ENCODE assay signal across 31 cellular contexts in genomic region chr19:37572203-37572602, GRCh38. TPM values are rescaled to one million over a fixed set of nuclear protein-coding genes. Genes with fewer than 3 reads are reported as not detected.
DNase-seq lines count a peak whose midpoint lies in the region; ATAC-seq and TF ChIP-seq lines count a peak whose summit lies in the region.
"Had no signal": no experiment of that assay in that cellular context is flagged by ENCODE, and none has a peak within 500 bp of the region (broad histone marks: within the 10 kb centered on the region; RNA-seq: fewer than 3 reads in every experiment).

No MANE protein-coding gene starts in this region.

- TF ChIP-seq RAD21 in IMR-90 (IDR thresholded peaks at IDR 0.05; ENCODE audit: low read length) = no peak

- no peak overlapping the region for H3K18ac ChIP-seq in IMR-90 (ENCODE audit: low read depth, low read length)

- H2BK15ac ChIP-seq in IMR-90 (ENCODE audit: low read depth, low read length) = no peak overlapping the region

- no peak for ATAC-seq in IMR-90 (ENCODE audit: low read depth)
- no peak for ATAC-seq in HG02571 (IDR thresholded peaks at IDR 0.05; ENCODE audit: unreplicated experiment)
- no peak for ATAC-seq in T-helper 17 cell
- ATAC-seq: left cardiac atrium; Panc1; stimulated activated effector memory CD8-positive, alpha-beta T cell treated with anti-CD3 and anti-CD28 coated beads, Interleukin-12 subunit alpha, Interleukin-12 subunit beta, amount 100 ng/mL, for 72 hours; WTC11 had no signal

- H3K4me3 ChIP-seq in IMR-90 (ENCODE audit: insufficient read depth, low read depth, low read length) = no peak overlapping the region
- no peak overlapping the region for H3K4me3 ChIP-seq in brain microvascular endothelial cell (ENCODE audit: low read depth, low read length)
- H3K4me3 ChIP-seq in fibroblast of villous mesenchyme (ENCODE audit: low read depth, low read length) = no peak overlapping the region
- H3K4me3 ChIP-seq: cardiac muscle cell, colonic mucosa had no signal

- DNase-seq in EH (ENCODE audit: low read depth) (peak; percentile 30), IMR-90 (peak; percentile 22), brain microvascular endothelial cell (peak; percentile 56), fibroblast of villous mesenchyme (ENCODE audit: low read depth) (peak; percentile 30), NCI-H1930 (lab: John Stamatoyannopoulos, UW) (no peak), T-helper 17 cell (no peak)
- DNase-seq in activated naive CD4-positive, alpha-beta T cell treated with Interleukin-2 at 50 U/mL for 16 hours = no peak
- DNase-seq: activated CD4-positive, alpha-beta T cell treated with anti-CD3 and anti-CD28 coated beads, Interleukin-2, amount 10 ng/mL, durations not matched to agents 24 days and 14 days; activated effector memory CD4-positive, alpha-beta T cell treated with Interleukin-2 at 50 U/mL for 16 hours; activated T-cell treated with anti-CD3 and anti-CD28 coated beads, Interleukin-2, amount 50 U/mL, for 1 hour; anterior cingulate cortex; CD4-positive, alpha-beta memory T cell; colonic mucosa; effector CD4-positive, alpha-beta T cell; H9; left cardiac atrium; NCI-H1417; NCI-H2081 treated with DMSO at 0.1 percent for 48 hours; NCI-H345; NCI-H748 treated with DMSO at 0.1 percent for 48 hours; SHP77 treated with DMSO at 0.1 percent for 48 hours; substantia nigra had no signal

- CTCF ChIA-PET in IMR-90 (lab: Yijun Ruan, JAX) = no interaction called here

- no TSS peak for BruUV-seq in IMR-90 (replicated peaks; lab: Mats Ljungman, UMichigan)

- H3K36me3 Mint-ChIP-seq in T-helper 17 cell (ENCODE audit: low read depth) = peaks cover 10% of the 10 kb centered on the region
- H3K36me3 Mint-ChIP-seq: stimulated activated effector memory CD8-positive, alpha-beta T cell treated with anti-CD3 and anti-CD28 coated beads, Interleukin-12 subunit alpha, Interleukin-12 subunit beta, amount 100 ng/mL, for 72 hours had no signal

- H2AK5ac ChIP-seq in IMR-90 (ENCODE audit: low read depth, low read length) = no peak overlapping the region

- no peak overlapping the region for H3K27ac Mint-ChIP-seq in T-helper 17 cell
- H3K27ac Mint-ChIP-seq: activated CD4-positive, alpha-beta T cell treated with anti-CD3 and anti-CD28 coated beads, Interleukin-2, amount 10 ng/mL, durations not matched to agents 24 days and 14 days; activated naive CD8-positive, alpha-beta T cell; B cell; CD4-positive, alpha-beta memory T cell; H9; nephron; stimulated activated effector memory CD8-positive, alpha-beta T cell treated with anti-CD3 and anti-CD28 coated beads, Interleukin-12 subunit alpha, Interleukin-12 subunit beta, amount 100 ng/mL, for 72 hours; WTC11 had no signal

- H3K4ac ChIP-seq in IMR-90 (ENCODE audit: low read depth, low read length) = no peak overlapping the region

- TF ChIP-seq POLR2A in IMR-90 (IDR thresholded peaks at IDR 0.05; ENCODE audit: low read depth, low read length) = no peak

- H2BK5ac ChIP-seq in IMR-90 (ENCODE audit: low read depth, low read length, poor library complexity, severe bottlenecking) = no peak overlapping the region

- POLR2A ChIA-PET in IMR-90 (lab: Charles Lee; ENCODE audit: unreplicated experiment) = no interaction called here

- no peak overlapping the region for H2BK120ac ChIP-seq in IMR-90 (ENCODE audit: low read depth, low read length)

- no peaks in the 10 kb centered on the region for H3K27me3 Mint-ChIP-seq in T-helper 17 cell
- H3K27me3 Mint-ChIP-seq: activated CD4-positive, alpha-beta T cell treated with anti-CD3 and anti-CD28 coated beads, Interleukin-2, amount 10 ng/mL, durations not matched to agents 24 days and 14 days; activated naive CD8-positive, alpha-beta T cell; B cell; CD4-positive, alpha-beta memory T cell had no signal

- no peak overlapping the region for H3K14ac ChIP-seq in IMR-90 (replicated peaks; ENCODE audit: low read depth, low read length)

- in situ Hi-C loops in IMR-90 (cut with MboI; ENCODE audit: low sequenced_read_pairs) = no loop called here
- in situ Hi-C loops in brain microvascular endothelial cell (cut with HindIII; ENCODE audit: low pct_ligation_motif_present, low sequenced_read_pairs) = no loop called here

- H3K36me3 ChIP-seq in IMR-90 (ENCODE audit: control insufficient read depth, insufficient read depth, low read length) = peaks cover 3% of the 10 kb centered on the region; the same call in 1 of the 2 replicates
- H3K36me3 ChIP-seq in brain microvascular endothelial cell (replicated peaks) = no peaks in the 10 kb centered on the region
- H3K36me3 ChIP-seq: colonic mucosa had no signal

- H3K56ac ChIP-seq in IMR-90 (ENCODE audit: extremely low read depth, insufficient read depth, low read length) = no peak overlapping the region

- no peaks in the 10 kb centered on the region for H3K9me1 ChIP-seq in IMR-90 (ENCODE audit: insufficient read depth, low read length)

- H3K79me1 ChIP-seq in IMR-90 (ENCODE audit: low read depth in 1 of 2, low read length in 2 of 2) = no peaks in the 10 kb centered on the region

- H4K91ac ChIP-seq in IMR-90 (ENCODE audit: insufficient read depth, low read depth, low read length) = no peak overlapping the region

- no peak overlapping the region for H3K4me3 Mint-ChIP-seq in T-helper 17 cell
- H3K4me3 Mint-ChIP-seq: activated CD4-positive, alpha-beta T cell treated with anti-CD3 and anti-CD28 coated beads, Interleukin-2, amount 10 ng/mL, durations not matched to agents 24 days and 14 days; activated naive CD8-positive, alpha-beta T cell; B cell; CD4-positive, alpha-beta memory T cell; H9; nephron; stimulated activated effector memory CD8-positive, alpha-beta T cell treated with anti-CD3 and anti-CD28 coated beads, Interleukin-12 subunit alpha, Interleukin-12 subunit beta, amount 100 ng/mL, for 72 hours; WTC11 had no signal

- intact Hi-C loops in IMR-90 (cut with micrococcal nuclease) = no loop called here

- H4K8ac ChIP-seq in IMR-90 (ENCODE audit: low read depth in 2 of 2, low read length in 2 of 2) = no peak overlapping the region

- H3K27ac ChIP-seq in IMR-90 (ENCODE audit: insufficient read depth, low read length) (no peak overlapping the region), brain microvascular endothelial cell (peak overlapping the region; percentile 82)
- H3K27ac ChIP-seq: cardiac muscle cell, colonic mucosa, epithelial cell of prostate had no signal

- H2AK9ac ChIP-seq in IMR-90 (replicated peaks; ENCODE audit: low read depth, low read length, poor library complexity) = no peak overlapping the region

- H3K4me1 ChIP-seq in IMR-90 (ENCODE audit: control insufficient read depth, insufficient read depth, low read length) = no peaks in the 10 kb centered on the region
- H3K4me1 ChIP-seq: colonic mucosa had no signal

- H3K4me1 Mint-ChIP-seq in T-helper 17 cell = no peaks in the 10 kb centered on the region
- H3K4me1 Mint-ChIP-seq: activated CD4-positive, alpha-beta T cell treated with anti-CD3 and anti-CD28 coated beads, Interleukin-2, amount 10 ng/mL, durations not matched to agents 24 days and 14 days; B cell; H9; nephron; stimulated activated effector memory CD8-positive, alpha-beta T cell treated with anti-CD3 and anti-CD28 coated beads, Interleukin-12 subunit alpha, Interleukin-12 subunit beta, amount 100 ng/mL, for 72 hours; WTC11 had no signal

- H3K27me3 ChIP-seq in IMR-90 (ENCODE audit: control insufficient read depth, insufficient read depth, low read length) = no peaks in the 10 kb centered on the region
- H3K27me3 ChIP-seq in brain microvascular endothelial cell (replicated peaks) = no peaks in the 10 kb centered on the region
- H3K27me3 ChIP-seq: cardiac muscle cell, colonic mucosa had no signal

- H3K9ac ChIP-seq in IMR-90 (ENCODE audit: low read depth, low read length) = no peak overlapping the region

- H3K4me2 ChIP-seq in IMR-90 (ENCODE audit: low read depth, low read length) = no peak overlapping the region

- dilution Hi-C loops in IMR-90 (cut with HindIII; ENCODE audit: low sequenced_read_pairs, unreplicated experiment) = no loop called here

- H4K20me1 ChIP-seq in IMR-90 (ENCODE audit: insufficient read depth, low read length) = no peaks in the 10 kb centered on the region

- H2BK20ac ChIP-seq in IMR-90 (ENCODE audit: low read depth, low read length) = no peak overlapping the region

- TF ChIP-seq CTCF in IMR-90 (conservative IDR thresholded peaks at IDR 0.05; ENCODE audit: low read depth, low read length) = no peak
- no peak for TF ChIP-seq CTCF in brain microvascular endothelial cell (IDR thresholded peaks at IDR 0.05; ENCODE audit: low read depth, low read length, missing control alignments)
- no peak for TF ChIP-seq CTCF in fibroblast of villous mesenchyme (IDR thresholded peaks at IDR 0.05; ENCODE audit: insufficient read depth, low read depth, low read length)

- H3K9me3 ChIP-seq in IMR-90 (ENCODE audit: control insufficient read depth, insufficient read depth, low read length) (peaks cover 39% of the 10 kb centered on the region), T-helper 17 cell (ENCODE audit: control insufficient read depth, low read length, poor library complexity, severe bottlenecking) (peaks cover 55% of the 10 kb centered on the region)

- H4K5ac ChIP-seq in IMR-90 (ENCODE audit: low read depth, low read length) = no peak overlapping the region

- no peak overlapping the region for H3K23ac ChIP-seq in IMR-90 (ENCODE audit: low read depth, low read length)

- H2AFZ ChIP-seq in IMR-90 (replicated peaks; ENCODE audit: low read length, poor library complexity) = no peak overlapping the region

TF ChIP-seq in IMR-90, 13 proteins besides CTCF, POLR2A, EP300 and RAD21 (continues in another document):
- TF ChIP-seq NFE2L2 (IDR thresholded peaks at IDR 0.05; ENCODE audit: low read depth, low read length) = no peak
- TF ChIP-seq RFX5 (IDR thresholded peaks at IDR 0.05; ENCODE audit: low read depth, low read length) = no peak
- TF ChIP-seq MAFK (IDR thresholded peaks at IDR 0.05; ENCODE audit: low read depth, low read length) = no peak
- no peak for TF ChIP-seq BHLHE40 (IDR thresholded peaks at IDR 0.05; ENCODE audit: low read depth, low read length)
- TF ChIP-seq MAZ (IDR thresholded peaks at IDR 0.05; ENCODE audit: borderline replicate concordance, low read depth, low read length) = no peak
- no peak for TF ChIP-seq CHD1 (IDR thresholded peaks at IDR 0.05; ENCODE audit: low read depth, low read length)

RNA-seq across cellular contexts. Expression of gene ZNF571, which starts 22.4 kb away (rescaled TPM):
- total RNA-seq in IMR-90 (2012; rRNA removed) (2.2 and 2.5 TPM in 2 replicates), fibroblast of villous mesenchyme (1.6 and 2.6 TPM in 2 replicates), T-helper 17 cell (10 to 100 TPM; 11.0 to 11.4 TPM)
- polyA plus RNA-seq in IMR-90 (2012; rRNA removed) = 0.60 and 0.82 TPM in 2 replicates
- 0.08 and 0.26 TPM in 2 replicates for polyA plus RNA-seq in IMR-90 (2012; cell fraction: cytosol; rRNA removed)
- polyA plus RNA-seq in IMR-90 (2012; cell fraction: nucleus; rRNA removed; ENCODE audit: low replicate concordance) = 0.32 and 2.3 TPM in 2 replicates

RNA-seq across cellular contexts. Expression of gene ZNF540, which starts 22.5 kb away (rescaled TPM):
- total RNA-seq in IMR-90 (2012; rRNA removed) (0.28 and 0.54 TPM in 2 replicates), fibroblast of villous mesenchyme (0.32 and 0.86 TPM in 2 replicates), T-helper 17 cell (1 to 10 TPM; 7.5 to 9.8 TPM)
- polyA plus RNA-seq in IMR-90 (2012; rRNA removed) = 0.03 and 0.34 TPM in 2 replicates
- not detected in 2 replicates for polyA plus RNA-seq in IMR-90 (2012; cell fraction: cytosol; rRNA removed)
- polyA plus RNA-seq in IMR-90 (2012; cell fraction: nucleus; rRNA removed; ENCODE audit: low replicate concordance) = 0.04 and 0.49 TPM in 2 replicates

Comparison
In these comparisons a context has a peak if more than half of its experiments do, and no peak if none do; other contexts are left out.
1. DNase-seq: peak in EH (single experiment), IMR-90 (single experiment), brain microvascular endothelial cell (single experiment) and fibroblast of villous mesenchyme (single experiment); none in activated naive CD4-positive, alpha-beta T cell treated with Interleukin-2 at 50 U/mL for 16 hours (single experiment), NCI-H1930 (0 of 2) and T-helper 17 cell (0 of 3).